Comparison of ENCODE assay signal across 23 cellular contexts in genomic region chr13:47092202-47092601, GRCh38.
DNase-seq lines count a peak whose midpoint lies in the region; ATAC-seq and TF ChIP-seq lines count a peak whose summit lies in the region.
"Had no signal": no experiment of that assay in that cellular context is flagged by ENCODE, and none has a peak within 500 bp of the region (broad histone marks: within the 10 kb centered on the region; RNA-seq: fewer than 3 reads in every experiment).

No MANE protein-coding gene starts in this region.

- DNase-seq in SHP77 (lab: John Stamatoyannopoulos, UW) = peak; percentile 11 to 19
- DNase-seq in SHP77 treated with DMSO at 0.1 percent for 48 hours (lab: John Stamatoyannopoulos, UW) = no peak
- DNase-seq in LNCaP clone FGC (ENCODE audit: low read depth) = peak; percentile 23
- DNase-seq in PC-3 = peak; percentile 54
- DNase-seq in NCI-H524 treated with DMSO at 0.1 percent for 48 hours (lab: John Stamatoyannopoulos, UW) = no peak
- DNase-seq: AML-193; CD4-positive, alpha-beta T cell; CD8-positive, alpha-beta T cell; COR-L47; DMS 273 treated with DMSO at 0.1 percent for 48 hours; DMS153; DMS53; DMS79; DND-41; EL; GDM1 had no signal

- no peaks in the 10 kb centered on the region for H3K9me3 ChIP-seq in PC-3 (ENCODE audit: low read length)
- H3K9me3 ChIP-seq: A549; BLaER1 treated with 17β-estradiol and CSF1 and Interleukin-3, amounts not matched to agents 10 nM and 100 nM had no signal

- ATAC-seq in PC-3 (peak; percentile 89), HG03095 (IDR thresholded peaks at IDR 0.05; ENCODE audit: unreplicated experiment) (no peak), GM18511 (IDR thresholded peaks at IDR 0.05; ENCODE audit: unreplicated experiment) (no peak)
- ATAC-seq: A549; CD8-positive, alpha-beta T cell; GM12878 had no signal

- H3K4me1 ChIP-seq in PC-3 (ENCODE audit: insufficient read depth, low read length) = peaks cover 17% of the 10 kb centered on the region
- H3K4me1 ChIP-seq: A549 had no signal

- H2AFZ ChIP-seq in PC-3 (ENCODE audit: low read length) = no peak overlapping the region

- H4K20me1 ChIP-seq in PC-3 (ENCODE audit: low read length) = no peaks in the 10 kb centered on the region
- H4K20me1 ChIP-seq: BLaER1 treated with 17β-estradiol and CSF1 and Interleukin-3, amounts not matched to agents 10 nM and 100 nM had no signal

- H3K9me2 ChIP-seq in PC-3 (replicated peaks; ENCODE audit: low read length) = no peaks in the 10 kb centered on the region

- H3K36me3 ChIP-seq in PC-3 (ENCODE audit: low read depth, low read length) = no peaks in the 10 kb centered on the region
- H3K36me3 ChIP-seq: BLaER1 treated with 17β-estradiol and CSF1 and Interleukin-3, amounts not matched to agents 10 nM and 100 nM had no signal

- no peak for TF ChIP-seq CTCF in LNCaP clone FGC (IDR thresholded peaks at IDR 0.05; ENCODE audit: control insufficient read depth, extremely low read depth, insufficient read depth)
- no peak for TF ChIP-seq CTCF in PC-3 (conservative IDR thresholded peaks at IDR 0.05; ENCODE audit: low read depth, low read length)

- POLR2A ChIA-PET in PC-3 (lab: Charles Lee; ENCODE audit: unreplicated experiment) = no interaction called here

- no peak overlapping the region for H3K4me3 ChIP-seq in LNCaP clone FGC (ENCODE audit: low read depth, low read length)
- H3K4me3 ChIP-seq in PC-3 (ENCODE audit: low read length) = no peak overlapping the region
- H3K4me3 ChIP-seq: A549; BLaER1 treated with 17β-estradiol and CSF1 and Interleukin-3, amounts not matched to agents 10 nM and 100 nM; GM12878 had no signal

- H3K4me2 ChIP-seq in PC-3 (ENCODE audit: low read length) = peak overlapping the region; percentile 35; the same call in 1 of the 2 replicates
- H3K4me2 ChIP-seq: A549; BLaER1 treated with 17β-estradiol and CSF1 and Interleukin-3, amounts not matched to agents 10 nM and 100 nM had no signal

- intact Hi-C loops in PC-3 (cut with micrococcal nuclease) = no loop called here

- no peaks in the 10 kb centered on the region for H3F3A ChIP-seq in PC-3 (ENCODE audit: low read length, unreplicated experiment)

- H3K9ac ChIP-seq in PC-3 (ENCODE audit: low read length) = no peak overlapping the region
- H3K9ac ChIP-seq: BLaER1 treated with 17β-estradiol and CSF1 and Interleukin-3, amounts not matched to agents 10 nM and 100 nM had no signal

- H3K27ac ChIP-seq in PC-3 (ENCODE audit: low read length) = no peak overlapping the region
- H3K27ac ChIP-seq: 22Rv1; A549; BLaER1 treated with 17β-estradiol and CSF1 and Interleukin-3, amounts not matched to agents 10 nM and 100 nM; C4-2B had no signal

- H3K27me3 ChIP-seq in PC-3 (ENCODE audit: low read length) = no peaks in the 10 kb centered on the region
- H3K27me3 ChIP-seq: BLaER1 treated with 17β-estradiol and CSF1 and Interleukin-3, amounts not matched to agents 10 nM and 100 nM had no signal

- BruUV-seq in PC-3 (replicated peaks; lab: Mats Ljungman, UMichigan) = no TSS peak

- no peaks in the 10 kb centered on the region for H3K79me2 ChIP-seq in PC-3 (ENCODE audit: low read length)

- CTCF ChIA-PET in PC-3 (lab: Charles Lee) = interaction anchor here (0.6 kb wide), 1 partner anchor 28 kb away, joined by 3 read pairs; no protein-coding TSS in a partner anchor

Comparison
In these comparisons a context has a peak if more than half of its experiments do, and no peak if none do; other contexts are left out.
1. DNase-seq: peak in SHP77 (2 of 2), LNCaP clone FGC (single experiment) and PC-3 (single experiment); none in SHP77 treated with DMSO at 0.1 percent for 48 hours (single experiment) and NCI-H524 treated with DMSO at 0.1 percent for 48 hours (single experiment).